Comparison of ENCODE assay signal across 1 cellular context in genomic region chr17:81804559-81805399, GRCh38.
TF ChIP-seq lines count a peak whose summit lies in the region.

No MANE protein-coding gene starts in this region.

TF ChIP-seq in K562, 482 proteins besides CTCF, POLR2A, EP300 and RAD21 (continued from another document):
- TF ChIP-seq, protein P1, sequence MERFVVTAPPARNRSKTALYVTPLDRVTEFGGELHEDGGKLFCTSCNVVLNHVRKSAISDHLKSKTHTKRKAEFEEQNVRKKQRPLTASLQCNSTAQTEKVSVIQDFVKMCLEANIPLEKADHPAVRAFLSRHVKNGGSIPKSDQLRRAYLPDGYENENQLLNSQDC (CRISPR knock-in tag; IDR thresholded peaks at IDR 0.05): no peak
- TF ChIP-seq LCOR (CRISPR knock-in tag; IDR thresholded peaks at IDR 0.05) (no peak), TSHZ1 (CRISPR knock-in tag; IDR thresholded peaks at IDR 0.05) (no peak), HEY1 (CRISPR knock-in tag; IDR thresholded peaks at IDR 0.05; ENCODE audit: borderline replicate concordance) (no peak), SLC30A9 (CRISPR knock-in tag; IDR thresholded peaks at IDR 0.05) (no peak), DPF2 (IDR thresholded peaks at IDR 0.05) (no peak), ZNF174 (CRISPR knock-in tag; IDR thresholded peaks at IDR 0.05) (no peak), DACH1 (IDR thresholded peaks at IDR 0.05; ENCODE audit: partially characterized antibody) (no peak), CREM (IDR thresholded peaks at IDR 0.05; ENCODE audit: low read depth) (no peak), ZNF778 (CRISPR knock-in tag; IDR thresholded peaks at IDR 0.05) (no peak), HDGF (IDR thresholded peaks at IDR 0.05) (no peak), SNRNP70 (optimal IDR thresholded peaks at IDR 0.05; ENCODE audit: low read depth, low read length) (no peak), ZNF274 (IDR thresholded peaks at IDR 0.05; ENCODE audit: borderline replicate concordance, low read depth, low read length) (no peak), NCOA6 (IDR thresholded peaks at IDR 0.05) (no peak), ZNF696 (CRISPR knock-in tag; conservative IDR thresholded peaks at IDR 0.05) (no peak), HDAC1 (IDR thresholded peaks at IDR 0.05) (no peak)
